Comparison of ENCODE assay signal across 8 cellular contexts in the genomic region with DNA sequence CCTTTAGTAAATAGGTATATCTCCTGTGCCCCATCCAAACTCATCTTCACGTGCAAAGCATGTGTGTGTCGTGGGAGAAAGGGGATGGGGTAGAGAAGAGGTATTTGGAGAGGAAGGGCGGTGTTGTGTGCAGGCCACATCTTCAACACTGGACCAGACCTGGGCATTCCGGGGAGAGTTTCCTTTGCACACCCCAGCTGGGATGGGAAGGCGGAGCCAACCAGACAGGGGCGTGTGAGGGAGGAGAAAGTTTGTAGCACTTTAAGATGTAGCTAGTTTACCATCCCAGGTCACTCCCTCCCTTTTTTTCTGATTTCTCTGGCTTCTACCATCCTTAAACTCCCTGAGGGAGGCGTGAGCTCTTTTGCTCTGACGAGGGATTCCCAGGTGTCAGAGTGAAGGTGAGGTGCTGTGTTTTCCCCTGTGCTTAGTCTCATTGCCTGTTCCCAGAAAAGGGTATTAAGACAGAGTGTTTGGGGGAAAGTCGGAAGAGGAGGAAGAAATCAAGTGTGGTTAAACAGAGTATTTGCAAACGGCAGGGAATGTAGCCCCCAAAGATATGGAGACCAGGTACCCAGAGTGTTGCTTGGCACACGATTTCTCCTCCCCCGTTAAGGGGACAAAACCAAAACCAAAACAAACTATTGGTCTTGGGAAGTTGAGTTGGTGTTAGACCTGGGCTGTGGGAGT. TPM values are rescaled to one million over a fixed set of nuclear protein-coding genes. Genes with fewer than 3 reads are reported as not detected.
DNase-seq lines count a peak whose midpoint lies in the region; ATAC-seq and TF ChIP-seq lines count a peak whose summit lies in the region.
"Had no signal": no experiment of that assay in that cellular context is flagged by ENCODE, and none has a peak within 500 bp of the region (broad histone marks: within the 10 kb centered on the region; RNA-seq: fewer than 3 reads in every experiment).

No MANE protein-coding gene starts in this region.

- peaks cover 59% of the 10 kb centered on the region for H3K79me2 ChIP-seq in OCI-LY3 (ENCODE audit: low read length)

- H3K4me2 ChIP-seq in OCI-LY3 (ENCODE audit: low read length) = peak overlapping the region; percentile 95

- no peaks in the 10 kb centered on the region for H3K27me3 Mint-ChIP-seq in osteocyte (ENCODE audit: unreplicated experiment)

- H3K4me1 ChIP-seq in OCI-LY3 (ENCODE audit: low read length) (peaks cover 31% of the 10 kb centered on the region), iPS-15b (ENCODE audit: control insufficient read depth, insufficient read depth, low read length) (peaks cover 13% of the 10 kb centered on the region), subcutaneous abdominal adipose tissue (ENCODE audit: control insufficient read depth in 5 of 5, insufficient read depth in 5 of 5, low read length in 5 of 5) (peaks cover 2 to 27% (median 15%) of the 10 kb centered on the region in 5 donors)

- H3K9me3 Mint-ChIP-seq in osteocyte (ENCODE audit: unreplicated experiment) = no peaks in the 10 kb centered on the region
- H3K9me3 Mint-ChIP-seq: activated T-helper 1 cell treated with anti-CD3 and anti-CD28 coated beads, Interleukin-12 subunit alpha, Interleukin-12 subunit beta, Interleukin-2, Interleukin-4 antibody, amounts not matched to agents 30 ng/mL and 10 ng/mL and 1 ng/mL, durations not matched to agents 14 hours and 24 hours and 36 hours had no signal

- H3K9ac ChIP-seq in OCI-LY3 (ENCODE audit: low read length) = no peak overlapping the region
- no peak overlapping the region for H3K9ac ChIP-seq in iPS-15b (ENCODE audit: low read depth, low read length)
- no peak overlapping the region for H3K9ac ChIP-seq in subcutaneous abdominal adipose tissue (ENCODE audit: low read length in 5 of 5)

- H3K27ac Mint-ChIP-seq in osteocyte (ENCODE audit: unreplicated experiment) = no peak overlapping the region

- H3K36me3 Mint-ChIP-seq in osteocyte (ENCODE audit: unreplicated experiment) = peaks cover 6% of the 10 kb centered on the region

- H3K27me3 ChIP-seq in OCI-LY3 (ENCODE audit: low read depth, low read length) (peaks cover 3% of the 10 kb centered on the region), iPS-15b (ENCODE audit: control insufficient read depth, insufficient read depth, low read length) (peaks cover 21% of the 10 kb centered on the region), subcutaneous abdominal adipose tissue (ENCODE audit: control insufficient read depth in 5 of 5, insufficient read depth in 4 of 5, low read length in 5 of 5) (peaks cover 0 to 5% (median 0%) of the 10 kb centered on the region in 5 donors)

- H3K36me3 ChIP-seq in OCI-LY3 (replicated peaks; ENCODE audit: low read depth, low read length) (no peaks in the 10 kb centered on the region), iPS-15b (ENCODE audit: control insufficient read depth, insufficient read depth, low read length) (no peaks in the 10 kb centered on the region), subcutaneous abdominal adipose tissue (ENCODE audit: control insufficient read depth in 5 of 5, insufficient read depth in 5 of 5, low read length in 5 of 5) (no peaks in the 10 kb centered on the region)

- ATAC-seq in GM21515 (IDR thresholded peaks at IDR 0.05; ENCODE audit: unreplicated experiment) = no peak

- TF ChIP-seq CTCF in OCI-LY3 (IDR thresholded peaks at IDR 0.05; ENCODE audit: low read depth, low read length) = no peak
- TF ChIP-seq CTCF in osteocyte (IDR thresholded peaks at IDR 0.05) = no peak

- H3K4me3 Mint-ChIP-seq in osteocyte (ENCODE audit: unreplicated experiment) = no peak overlapping the region
- H3K4me3 Mint-ChIP-seq: activated T-helper 1 cell treated with anti-CD3 and anti-CD28 coated beads, Interleukin-12 subunit alpha, Interleukin-12 subunit beta, Interleukin-2, Interleukin-4 antibody, amounts not matched to agents 30 ng/mL and 10 ng/mL and 1 ng/mL, durations not matched to agents 14 hours and 24 hours and 36 hours had no signal

- peak overlapping the region; percentile 83; the same call in 1 of the 2 replicates for H3K4me3 ChIP-seq in OCI-LY3 (ENCODE audit: low read length)
- peak overlapping the region; percentile 58 for H3K4me3 ChIP-seq in iPS-15b (ENCODE audit: low read depth, low read length)
- H3K4me3 ChIP-seq in subcutaneous abdominal adipose tissue (ENCODE audit: low read depth in 1 of 5, low read length in 5 of 5) = peak overlapping the region in 3 of 5 donors; percentile 2 to 77 (median 73)

- no peak overlapping the region for H3K27ac ChIP-seq in OCI-LY3 (ENCODE audit: low read length)
- no peak overlapping the region for H3K27ac ChIP-seq in subcutaneous abdominal adipose tissue (ENCODE audit: low read depth, low read length)

- no peak overlapping the region for H2AFZ ChIP-seq in OCI-LY3 (ENCODE audit: low read depth, low read length)

- no peaks in the 10 kb centered on the region for H4K20me1 ChIP-seq in OCI-LY3 (ENCODE audit: insufficient read depth, low read length)

- peaks cover 23% of the 10 kb centered on the region for H3K4me1 Mint-ChIP-seq in osteocyte (ENCODE audit: unreplicated experiment)

- H3K9me3 ChIP-seq in OCI-LY3 (ENCODE audit: insufficient read depth, low read length) (no peaks in the 10 kb centered on the region), iPS-15b (ENCODE audit: control insufficient read depth, insufficient read depth, low read length) (no peaks in the 10 kb centered on the region), subcutaneous abdominal adipose tissue (ENCODE audit: control insufficient read depth in 5 of 5, low read length in 5 of 5) (no peaks in the 10 kb centered on the region)

- DNase-seq in GM19240 (ENCODE audit: insufficient read length, low spot score) (peak; percentile 15), osteocyte (ENCODE audit: extremely low spot score, unreplicated experiment) (no peak), hepatic stellate cell (ENCODE audit: low spot score) (no peak)

RNA-seq across cellular contexts. Expression of a gene that starts 1.6 kb away (rescaled TPM):
- total RNA-seq in osteocyte = 69.3 and 80.0 TPM in 2 replicates
